ENCODE assay signal across 18 cellular contexts in genomic region chr6:128696651-128697391, GRCh38.
DNase-seq lines count a peak whose midpoint lies in the region; FAIRE-seq and TF ChIP-seq lines count a peak whose summit lies in the region.
"Had no signal": no experiment of that assay in that cellular context is flagged by ENCODE, and none has a peak within 500 bp of the region (broad histone marks: within the 10 kb centered on the region; RNA-seq: fewer than 3 reads in every experiment).

No MANE protein-coding gene starts in this region.

- H3K27ac Mint-ChIP-seq in astrocyte (ENCODE audit: unreplicated experiment) (no peak overlapping the region), nephron progenitor cell (no peak overlapping the region)

- H3K9me3 ChIP-seq in astrocyte (ENCODE audit: insufficient read depth, low read depth, low read length) = no peaks in the 10 kb centered on the region
- H3K9me3 ChIP-seq: heart left ventricle, psoas muscle, thyroid gland had no signal

- H2AFZ ChIP-seq in astrocyte (ENCODE audit: low read depth, low read length) = no peak overlapping the region

- H3K27me3 Mint-ChIP-seq in astrocyte (ENCODE audit: low read depth, unreplicated experiment) (no peaks in the 10 kb centered on the region), nephron progenitor cell (ENCODE audit: low read depth, poor library complexity) (peaks cover 3% of the 10 kb centered on the region)

- FAIRE-seq in astrocyte (lab: Jason Lieb, UNC) = peak; percentile 87

- H3K27ac ChIP-seq in astrocyte (ENCODE audit: low read depth, low read length) = peak overlapping the region; percentile 13
- H3K27ac ChIP-seq: heart left ventricle, psoas muscle, thyroid gland had no signal

- no peak overlapping the region for H3K9ac ChIP-seq in astrocyte (ENCODE audit: low read length)

- H3K4me3 Mint-ChIP-seq in astrocyte (ENCODE audit: unreplicated experiment) = no peak overlapping the region
- H3K4me3 Mint-ChIP-seq in nephron progenitor cell = no peak overlapping the region

- H3K4me2 ChIP-seq in astrocyte (ENCODE audit: low read length) = peak overlapping the region; percentile 26

- H3K4me1 ChIP-seq in astrocyte (ENCODE audit: insufficient read depth, low read length) = peaks cover 4% of the 10 kb centered on the region
- H3K4me1 ChIP-seq: heart left ventricle, psoas muscle, thyroid gland had no signal

- H3K27me3 ChIP-seq in astrocyte (ENCODE audit: insufficient read depth, low read length) = no peaks in the 10 kb centered on the region
- H3K27me3 ChIP-seq: heart left ventricle, thyroid gland had no signal

- TF ChIP-seq CTCF in astrocyte (IDR thresholded peaks at IDR 0.05; ENCODE audit: insufficient read depth, low read depth, low read length) (no peak), nephron progenitor cell (IDR thresholded peaks at IDR 0.05) (no peak)

- peaks cover 13% of the 10 kb centered on the region for H3K4me1 Mint-ChIP-seq in astrocyte (ENCODE audit: low read depth, unreplicated experiment)
- peaks cover 7% of the 10 kb centered on the region for H3K4me1 Mint-ChIP-seq in nephron progenitor cell

- H3K9me3 Mint-ChIP-seq in astrocyte (ENCODE audit: unreplicated experiment) = no peaks in the 10 kb centered on the region
- H3K9me3 Mint-ChIP-seq in nephron progenitor cell = no peaks in the 10 kb centered on the region

- no peaks in the 10 kb centered on the region for H4K20me1 ChIP-seq in astrocyte (ENCODE audit: insufficient read depth, low read length)

- H3K36me3 Mint-ChIP-seq in astrocyte (ENCODE audit: low read depth, unreplicated experiment) (no peaks in the 10 kb centered on the region), nephron progenitor cell (ENCODE audit: low read depth) (no peaks in the 10 kb centered on the region)

- DNase-seq in AG08395 (ENCODE audit: low spot score) (peak; percentile 52), HT-29 (ENCODE audit: low spot score) (peak; percentile 55), astrocyte (ENCODE audit: low read depth) (peak; percentile 73), glomerular visceral epithelial cell (ENCODE audit: extremely low spot score) (peak; percentile 30), GOT3 (lab: John Stamatoyannopoulos, UW) (no peak), G401 (ENCODE audit: low spot score) (no peak), NCI-H446 treated with DMSO at 0.1 percent for 48 hours (lab: John Stamatoyannopoulos, UW) (no peak), nephron progenitor cell (no peak)
- DNase-seq: activated CD4-positive, alpha-beta T cell treated with anti-CD3 and anti-CD28 coated beads, Interleukin-2, amount 50 U/mL, for 4 hours; activated gamma-delta T cell; C1 segment of cervical spinal cord; heart left ventricle; midbrain; MM.1S; NCI-H526; psoas muscle; T-helper 1 cell; thyroid gland had no signal

- in situ Hi-C loops in G401 (cut with HindIII; ENCODE audit: low sequenced_read_pairs) = no loop called here

- H3K79me2 ChIP-seq in astrocyte (ENCODE audit: insufficient read depth, low read length) = no peaks in the 10 kb centered on the region

- H3K4me3 ChIP-seq in astrocyte (ENCODE audit: insufficient read depth, low read depth, low read length) = no peak overlapping the region
- H3K4me3 ChIP-seq: heart left ventricle, psoas muscle, thyroid gland had no signal

- H3K36me3 ChIP-seq in astrocyte (ENCODE audit: insufficient read depth, low read length) = no peaks in the 10 kb centered on the region
- H3K36me3 ChIP-seq: heart left ventricle, thyroid gland had no signal

Comparison
In these comparisons a context has a peak if more than half of its experiments do, and no peak if none do; other contexts are left out.
1. DNase-seq: peak in AG08395 (single experiment), HT-29 (single experiment), astrocyte (single experiment) and glomerular visceral epithelial cell (single experiment); none in GOT3 (single experiment), G401 (single experiment), NCI-H446 treated with DMSO at 0.1 percent for 48 hours (single experiment) and nephron progenitor cell (single experiment).